ENCODE assay signal across 26 cellular contexts in the genomic region with DNA sequence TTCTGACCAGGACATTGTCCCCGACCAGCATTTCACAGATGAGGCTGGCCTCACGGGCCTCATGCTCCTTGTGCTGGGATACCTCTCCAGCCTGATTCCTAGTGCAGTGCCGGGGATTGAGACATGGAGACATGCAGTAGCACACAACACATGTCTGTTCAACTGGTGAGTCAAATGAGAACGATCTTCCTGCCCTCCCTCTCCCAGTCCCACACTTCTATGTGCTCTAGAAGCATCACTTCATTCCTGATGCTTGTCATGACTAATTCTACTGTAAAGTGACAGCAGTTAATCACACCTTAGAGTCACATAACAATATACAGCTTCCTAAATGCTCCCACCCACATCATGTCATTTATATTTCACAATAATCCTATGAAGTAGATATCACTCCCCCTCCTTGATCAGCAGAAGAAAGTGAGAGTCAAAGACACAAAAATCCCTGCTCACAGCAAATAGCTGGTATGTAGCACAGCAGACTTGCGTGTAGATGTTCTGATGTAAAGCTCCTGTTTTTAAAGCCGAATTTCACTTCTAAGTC.
DNase-seq lines count a peak whose midpoint lies in the region; TF ChIP-seq lines count a peak whose summit lies in the region.
"Had no signal": no experiment of that assay in that cellular context is flagged by ENCODE, and none has a peak within 500 bp of the region (broad histone marks: within the 10 kb centered on the region; RNA-seq: fewer than 3 reads in every experiment).

No MANE protein-coding gene starts in this region.

- no peak for TF ChIP-seq CTCF in stomach (IDR thresholded peaks at IDR 0.05)

- no peak overlapping the region for H2AK5ac ChIP-seq in neuronal stem cell (ENCODE audit: low read depth, low read length)

- DNase-seq in EL (peak; percentile 51), LHCN-M2 (ENCODE audit: low read depth) (peak; percentile 43), epithelial cell of prostate (ENCODE audit: low read depth, low spot score) (peak; percentile 48), neuronal stem cell (ENCODE audit: low spot score) (no peak), substantia nigra (lab: John Stamatoyannopoulos, UW) (no peak), stomach (no peak), NCI-H1417 (lab: John Stamatoyannopoulos, UW) (no peak)
- DNase-seq: activated CD4-positive, alpha-beta memory T cell treated with anti-CD3 and anti-CD28 coated beads, Interleukin-2, amount 10 ng/mL, durations not matched to agents 7 days and 5 days; activated CD4-positive, alpha-beta T cell treated with anti-CD3 and anti-CD28 coated beads for 1 hour; activated CD8-positive, alpha-beta memory T cell treated with anti-CD3 and anti-CD28 coated beads, Interleukin-2, amount 50 U/mL, for 48 hours; activated naive CD4-positive, alpha-beta T cell treated with anti-CD3 and anti-CD28 coated beads, Interleukin-2, amount 50 U/mL, for 16 hours; amygdala; Calu3; esophagus squamous epithelium; GOT3; left ventricle myocardium inferior; NCI-H1048; NCI-H1930; NCI-H2227 treated with DMSO at 0.1 percent for 48 hours; NCI-H526 treated with DMSO at 0.1 percent for 48 hours; Peyer's patch; stimulated activated naive CD8-positive, alpha-beta T cell treated with anti-CD3 and anti-CD28 coated beads, Interleukin-15, Interleukin-2, amounts not matched to agents 100 U/mL and 50 U/mL, for 24 hours; T-helper 17 cell; thyroid gland had no signal

- no peak overlapping the region for H2BK15ac ChIP-seq in neuronal stem cell (ENCODE audit: low read length)

- H4K91ac ChIP-seq in neuronal stem cell (ENCODE audit: low read depth, low read length, poor library complexity) = no peak overlapping the region

- H2BK5ac ChIP-seq in neuronal stem cell (ENCODE audit: low read length) = no peak overlapping the region

- no peak overlapping the region for H3K4me2 ChIP-seq in neuronal stem cell (ENCODE audit: insufficient read depth, low read length, poor library complexity, severe bottlenecking)

- H2BK12ac ChIP-seq in neuronal stem cell (ENCODE audit: low read length) = no peak overlapping the region

- peak overlapping the region; percentile 20 for H3K18ac ChIP-seq in neuronal stem cell (ENCODE audit: low read length)

- peaks cover under 1 to 18% of the 10 kb centered on the region in 2 donors for H3K4me1 ChIP-seq in neuronal stem cell (ENCODE audit: control insufficient read depth in 2 of 2, insufficient read depth in 1 of 2, low read depth in 1 of 2, low read length in 2 of 2)
- peaks cover 0 to 23% (median 12%) of the 10 kb centered on the region in 4 donors for H3K4me1 ChIP-seq in stomach
- H3K4me1 ChIP-seq: Peyer's patch had no signal

- no peak for TF ChIP-seq EP300 in stomach (IDR thresholded peaks at IDR 0.05)

- no peak overlapping the region for H3K23ac ChIP-seq in neuronal stem cell (ENCODE audit: low read depth, low read length, poor library complexity)

- no peaks in the 10 kb centered on the region for H3K79me1 ChIP-seq in neuronal stem cell (ENCODE audit: low read depth, low read length)

- no peak overlapping the region for H2AFZ ChIP-seq in neuronal stem cell (ENCODE audit: low read length)

- no peak overlapping the region for H3K9ac ChIP-seq in neuronal stem cell (ENCODE audit: low read depth, low read length, poor library complexity)

- no peak overlapping the region for H2BK120ac ChIP-seq in neuronal stem cell (ENCODE audit: low read depth, low read length)

- H3K4me3 ChIP-seq in neuronal stem cell (ENCODE audit: low read length in 2 of 2) (no peak overlapping the region), stomach (no peak overlapping the region)
- H3K4me3 ChIP-seq: esophagus squamous epithelium, left ventricle myocardium inferior, Peyer's patch, prostate gland, SJSA1, thyroid gland had no signal

- no peaks in the 10 kb centered on the region for H3K9me3 ChIP-seq in neuronal stem cell (replicated peaks in 1 of 2; ENCODE audit: control insufficient read depth in 2 of 2, insufficient read depth in 1 of 2, low read depth in 1 of 2, low read length in 2 of 2)
- H3K9me3 ChIP-seq in stomach = no peaks in the 10 kb centered on the region
- H3K9me3 ChIP-seq: esophagus squamous epithelium, left ventricle myocardium inferior, Peyer's patch, prostate gland, SJSA1, thyroid gland had no signal

- H3K36me3 ChIP-seq in neuronal stem cell (replicated peaks in 1 of 2; ENCODE audit: control insufficient read depth in 2 of 2, insufficient read depth in 2 of 2, low read length in 2 of 2) (no peaks in the 10 kb centered on the region), stomach (no peaks in the 10 kb centered on the region)
- H3K36me3 ChIP-seq: esophagus squamous epithelium, left ventricle myocardium inferior, Peyer's patch, prostate gland, SJSA1, thyroid gland had no signal

- H3K14ac ChIP-seq in neuronal stem cell (ENCODE audit: low read length) = no peak overlapping the region

- H3K27ac ChIP-seq in epithelial cell of prostate (peak overlapping the region; percentile 19), neuronal stem cell (replicated peaks; ENCODE audit: low read length) (no peak overlapping the region), substantia nigra (ENCODE audit: low read depth, low read length, poor library complexity, severe bottlenecking) (no peak overlapping the region), stomach (no peak overlapping the region)
- H3K27ac ChIP-seq: esophagus squamous epithelium, left ventricle myocardium inferior, Peyer's patch, prostate gland, SJSA1, thyroid gland had no signal

- H4K8ac ChIP-seq in neuronal stem cell (ENCODE audit: low read depth, low read length) = no peak overlapping the region

- WGBS in neuronal stem cell (ENCODE audit: extremely low coverage in 2 of 2, insufficient read length in 2 of 2, insufficient replicate concordance in 1 of 2), 2 donors = no CpG with 5 or more reads among the region's 6 CpGs
- WGBS in stomach, 5 donors = 70 to 75% (median 74%) methylated on average over 6 of the region's 6 CpGs

- H3K27me3 ChIP-seq in neuronal stem cell (ENCODE audit: control insufficient read depth in 3 of 3, insufficient read depth in 3 of 3, low read depth in 1 of 3, low read length in 3 of 3) = no peaks in the 10 kb centered on the region
- no peaks in the 10 kb centered on the region for H3K27me3 ChIP-seq in stomach
- H3K27me3 ChIP-seq: esophagus squamous epithelium, Peyer's patch, SJSA1, thyroid gland had no signal

- intact Hi-C loops in stomach (cut with DNase I; ENCODE audit: low total_unique reads) = no loop called here

- no peak overlapping the region for H3K4ac ChIP-seq in neuronal stem cell (ENCODE audit: low read length)

- no peak for TF ChIP-seq POLR2A in stomach (IDR thresholded peaks at IDR 0.05)

Comparison
In these comparisons a context has a peak if more than half of its experiments do, and no peak if none do; other contexts are left out.
1. DNase-seq: peak in EL (single experiment), LHCN-M2 (single experiment) and epithelial cell of prostate (single experiment); none in neuronal stem cell (single experiment), substantia nigra (0 of 49), stomach (single experiment) and NCI-H1417 (0 of 3).